Comparison of ENCODE assay signal across 23 cellular contexts in the genomic region with DNA sequence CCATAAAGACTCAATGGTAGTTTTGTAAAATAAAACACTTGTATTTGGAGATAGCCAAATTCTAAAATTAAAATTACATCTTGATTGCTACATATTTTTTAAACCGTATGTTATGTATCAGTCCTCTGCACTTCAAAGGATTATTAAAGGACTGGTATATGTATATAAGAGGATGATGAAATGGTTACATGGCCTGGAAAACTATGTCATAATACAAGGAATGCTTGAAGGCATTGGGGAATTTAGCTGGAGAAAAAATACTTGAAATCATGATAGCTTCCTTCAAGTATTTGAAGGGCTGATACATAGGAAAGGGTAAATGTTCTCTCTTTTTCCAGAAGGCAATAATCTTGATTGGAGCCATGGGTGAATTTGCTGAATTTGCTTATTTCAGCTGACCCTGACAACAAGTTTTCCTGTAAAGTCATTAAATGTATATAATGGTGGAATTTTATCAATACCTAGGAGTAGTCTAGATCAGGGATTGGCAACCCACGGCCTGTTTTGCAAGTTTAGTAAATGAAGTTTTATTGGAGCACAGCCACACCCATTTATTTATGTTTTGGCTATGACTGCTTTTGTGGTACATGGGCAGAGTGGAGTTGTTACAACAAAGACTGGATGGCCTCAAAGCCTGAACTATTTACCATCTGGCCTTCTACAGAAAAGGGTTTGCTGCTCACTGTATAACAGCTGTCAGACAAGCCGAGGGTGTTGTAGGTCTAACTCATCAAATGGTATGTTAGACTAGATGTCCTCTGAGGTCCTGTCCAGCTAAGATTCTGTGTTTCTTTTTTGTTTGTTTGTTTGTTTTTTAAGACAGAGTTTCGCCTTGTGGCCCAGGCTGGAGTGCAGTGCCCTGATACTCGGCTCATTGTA.
DNase-seq lines count a peak whose midpoint lies in the region; TF ChIP-seq lines count a peak whose summit lies in the region.
"Had no signal": no experiment of that assay in that cellular context is flagged by ENCODE, and none has a peak within 500 bp of the region (broad histone marks: within the 10 kb centered on the region; RNA-seq: fewer than 3 reads in every experiment).

No MANE protein-coding gene starts in this region.

- no peak for TF ChIP-seq CTCF in cardiac fibroblast (IDR thresholded peaks at IDR 0.05; ENCODE audit: low read depth, low read length)
- TF ChIP-seq CTCF in GM10248 (IDR thresholded peaks at IDR 0.05; ENCODE audit: control extremely low read depth, extremely low read depth, low read depth, missing control alignments), result no peak

- DNase-seq in AG08395 (ENCODE audit: low spot score) (peak; percentile 3), GM03348 (ENCODE audit: low spot score) (peak; percentile 45), cardiac fibroblast (ENCODE audit: low read depth in 2 of 2) (peak; percentile 40 to 43), iris pigment epithelial cell (ENCODE audit: low read depth) (peak; percentile 19), T-helper 2 cell (no peak), GM10248 (ENCODE audit: extremely low spot score) (no peak), AG20443 (ENCODE audit: low spot score) (no peak)
- DNase-seq in activated naive CD4-positive, alpha-beta T cell treated with Interleukin-2 at 50 U/mL for 16 hours, result no peak
- DNase-seq: activated CD4-positive, alpha-beta T cell treated with anti-CD3 and anti-CD28 coated beads for 36 hours; activated naive CD8-positive, alpha-beta T cell treated with anti-CD3 and anti-CD28 coated beads for 36 hours; brain microvascular endothelial cell; dorsolateral prefrontal cortex; erythroblast; glutamatergic neuron; left colon; midbrain; NCI-H1105 treated with DMSO at 0.1 percent for 48 hours; NCI-H524 treated with DMSO at 0.1 percent for 48 hours; spleen; stimulated activated CD4-positive, alpha-beta T cell treated with anti-CD3 and anti-CD28 coated beads, Interleukin-4, amount 100 ng/mL, for 4 hours; stomach; SW 1271; upper lobe of left lung had no signal

- no peak overlapping the region for H3K4me3 ChIP-seq in cardiac fibroblast (replicated peaks in 1 of 2; ENCODE audit: low read depth in 2 of 2, low read length in 2 of 2)
- H3K4me3 ChIP-seq: dorsolateral prefrontal cortex, spleen, stomach, upper lobe of left lung had no signal

- POLR2A ChIA-PET in GM10248 (lab: Yijun Ruan, JAX), result no interaction called here

- CTCF ChIA-PET in GM10248 (lab: Yijun Ruan, JAX), result interaction anchor here (1.2 to 1.3 kb wide), 2 partner anchors 12 to 43 kb away, joined by 3 read pairs; no protein-coding TSS in a partner anchor

Comparison
In these comparisons a context has a peak if more than half of its experiments do, and no peak if none do; other contexts are left out.
1. DNase-seq: peak in AG08395 (single experiment), GM03348 (single experiment), cardiac fibroblast (2 of 2) and iris pigment epithelial cell (single experiment); none in activated naive CD4-positive, alpha-beta T cell treated with Interleukin-2 at 50 U/mL for 16 hours (single experiment), T-helper 2 cell (0 of 5), GM10248 (single experiment) and AG20443 (single experiment).